8 cellular contexts compared by ENCODE assay signal in the genomic region with DNA sequence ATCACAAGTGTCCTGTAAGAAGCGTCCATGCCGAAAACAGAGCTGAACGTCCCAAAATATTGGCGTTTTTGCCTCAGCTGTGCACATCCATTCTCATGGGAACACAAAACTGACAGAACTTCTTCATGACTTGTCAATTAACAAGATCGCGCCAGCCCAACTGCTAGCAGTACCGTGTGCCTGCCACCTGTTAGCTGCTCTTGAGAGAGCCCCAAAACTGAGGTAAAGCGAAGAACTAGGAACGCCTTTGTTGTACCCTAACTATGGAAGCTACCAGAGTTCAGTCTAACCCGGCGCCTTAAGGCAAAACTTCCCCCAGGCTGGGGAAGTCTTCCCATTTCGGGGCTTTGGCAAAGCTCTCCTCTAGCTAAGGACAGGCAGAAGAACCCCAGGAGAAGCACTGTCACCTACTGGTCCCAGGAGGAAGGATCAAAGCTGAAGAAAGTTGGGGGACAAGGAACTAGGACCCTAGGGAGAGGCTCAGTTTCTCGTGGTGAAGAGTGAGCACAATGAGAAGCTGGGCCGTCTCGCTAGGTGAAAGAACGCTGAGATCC. TPM values are rescaled to one million over a fixed set of nuclear protein-coding genes. Genes with fewer than 3 reads are reported as not detected.
A peak's percentile ranks its signal among the peaks of the same experiment; 100 is the strongest.
DNase-seq lines count a peak whose midpoint lies in the region; ATAC-seq and TF ChIP-seq lines count a peak whose summit lies in the region.

No MANE protein-coding gene starts in this region.

- peak overlapping the region; percentile 100 for H3K4me2 ChIP-seq in GM23248 (ENCODE audit: unreplicated experiment)

- H3K4me3 ChIP-seq in GM23248 (peak overlapping the region; percentile 99), lower lobe of right lung (peak overlapping the region; percentile 91), transverse colon (peak overlapping the region; percentile 74 to 96 (median 88))

- H2AFZ ChIP-seq in GM23248, result peak overlapping the region; percentile 92

- H3K36me3 ChIP-seq in GM23248 (ENCODE audit: low read depth), result no peaks in the 10 kb centered on the region
- H3K36me3 ChIP-seq in lower lobe of right lung, result no peaks in the 10 kb centered on the region
- no peaks in the 10 kb centered on the region for H3K36me3 ChIP-seq in transverse colon

- WGBS in GM23248 (ENCODE audit: low coverage in 1 of 2, low lambda C conversion rate in 2 of 2, missing lambda C conversion rate in 2 of 2), 2 experiments, result 4 to 5% methylated on average over 16 of the region's 16 CpGs
- 2 to 6% methylated on average over 12 to 16 of the region's 16 CpGs for WGBS in transverse colon (ENCODE audit: low coverage in 1 of 2), 2 donors

- no peak for TF ChIP-seq POLR2A in transverse colon (IDR thresholded peaks at IDR 0.05)

- no peaks in the 10 kb centered on the region for H3K27me3 ChIP-seq in GM23248 (replicated peaks; ENCODE audit: insufficient read depth)
- no peaks in the 10 kb centered on the region for H3K27me3 ChIP-seq in lower lobe of right lung (ENCODE audit: low read depth)
- no peaks in the 10 kb centered on the region for H3K27me3 ChIP-seq in transverse colon

- TF ChIP-seq CTCF in lower lobe of right lung (IDR thresholded peaks at IDR 0.05) (no peak), transverse colon (IDR thresholded peaks at IDR 0.05) (peak in 1 of 5 experiments; percentile 6)

- ATAC-seq in lower lobe of right lung (peak; percentile 6 to 37), GM21515 (IDR thresholded peaks at IDR 0.05; ENCODE audit: unreplicated experiment) (no peak)

- H3F3A ChIP-seq in GM23248 (ENCODE audit: insufficient read depth), result peaks cover 13% of the 10 kb centered on the region

- H4K20me1 ChIP-seq in GM23248 (ENCODE audit: insufficient read depth), result no peaks in the 10 kb centered on the region; the same call in 1 of the 2 replicates

- intact Hi-C loops in lower lobe of right lung (cut with DNase I), result no loop called here
- intact Hi-C loops in transverse colon (cut with DNase I; ENCODE audit: low total_unique reads), result no loop called here

- no peaks in the 10 kb centered on the region for H3K9me2 ChIP-seq in GM23248 (ENCODE audit: insufficient read depth)

- H3K4me1 ChIP-seq in GM23248 (ENCODE audit: insufficient read depth) (peaks cover 10% of the 10 kb centered on the region; the same call in 1 of the 2 replicates), lower lobe of right lung (peaks cover 33% of the 10 kb centered on the region), transverse colon (peaks cover 8 to 57% (median 31%) of the 10 kb centered on the region in 4 donors)

- in situ Hi-C loops in GM23248 (cut with MboI), result no loop called here
- in situ Hi-C loops in transverse colon (cut with MboI; ENCODE audit: low pct_ligation_motif_present in 1 of 4, low pct_unique_long_range_greater_than_20kb in 1 of 4, low sequenced_read_pairs in 3 of 4), result no loop called here

- peak; percentile 38 for DNase-seq in EL
- peak; percentile 47 for DNase-seq in GM23248
- peak; percentile 63 for DNase-seq in RKO (ENCODE audit: low spot score)
- peak; percentile 10 for DNase-seq in central memory CD4-positive, alpha-beta T cell
- DNase-seq in lower lobe of right lung, result no peak
- no peak for DNase-seq in transverse colon
- no peak for DNase-seq in NCI-H2081 (lab: John Stamatoyannopoulos, UW)

- H3K9ac ChIP-seq in GM23248, result peak overlapping the region; percentile 84

- H3K9me3 ChIP-seq in GM23248 (ENCODE audit: low read depth), result no peaks in the 10 kb centered on the region
- no peaks in the 10 kb centered on the region for H3K9me3 ChIP-seq in lower lobe of right lung
- no peaks in the 10 kb centered on the region for H3K9me3 ChIP-seq in transverse colon

- TF ChIP-seq EP300 in transverse colon (IDR thresholded peaks at IDR 0.05; ENCODE audit: low read depth), result no peak

- H3K27ac ChIP-seq in GM23248 (peak overlapping the region; percentile 72), lower lobe of right lung (peak overlapping the region; percentile 92), transverse colon (peak overlapping the region; percentile 93 to 98 (median 94))

- peaks cover 53% of the 10 kb centered on the region for H3K79me2 ChIP-seq in GM23248 (ENCODE audit: insufficient read depth)

RNA-seq across cellular contexts. Expression of a gene that starts 0.7 kb away (rescaled TPM):
- 16.9 and 19.2 TPM in 2 replicates for total RNA-seq in GM23248 (2014; rRNA removed; shearing (Covaris generic))
- 8.6 and 9.1 TPM in 2 replicates for polyA plus RNA-seq in GM23248 (2016; fragmentation: Nextera tagmentation; extraction: Ambion mirVana)
- 20.4 TPM for total RNA-seq in lower lobe of right lung
- total RNA-seq in transverse colon, result 10 to 100 TPM; 14.6 to 50.2 (median 18.5) TPM

Comparison
In these comparisons a context has a peak if more than half of its experiments do, and no peak if none do; other contexts are left out.
1. DNase-seq: peak in EL (single experiment), GM23248 (single experiment), RKO (single experiment) and central memory CD4-positive, alpha-beta T cell (single experiment); none in lower lobe of right lung (single experiment), transverse colon (single experiment) and NCI-H2081 (0 of 2).
2. Peak in every context shown above with its lines, with median percentiles within 50 percentile points of each other: H3K27ac ChIP-seq and H3K4me3 ChIP-seq.